In genomic region chr16:67158637-67159600, GRCh38 we compare ENCODE assay signal across 8 cellular contexts. TPM values are rescaled to one million over a fixed set of nuclear protein-coding genes. Genes with fewer than 3 reads are reported as not detected.
DNase-seq lines count a peak whose midpoint lies in the region; ATAC-seq, FAIRE-seq and TF ChIP-seq lines count a peak whose summit lies in the region.

No MANE protein-coding gene starts in this region.

- WGBS in thymus = 11% methylated on average over 34 of the region's 34 CpGs

- no peak overlapping the region for H3K27ac ChIP-seq in neural cell (ENCODE audit: low read length)
- H3K27ac ChIP-seq in thymus (ENCODE audit: low read depth) = peak overlapping the region; percentile 86

- no peak for TF ChIP-seq RAD21 in Ishikawa (IDR thresholded peaks at IDR 0.05; ENCODE audit: low read depth)
- no peak for TF ChIP-seq RAD21 in neural cell (conservative IDR thresholded peaks at IDR 0.05)

- no peak for FAIRE-seq in RCC 7860 (lab: Jason Lieb, UNC)

- peak; percentile 65 for DNase-seq in Calu3
- peak; percentile 77 for DNase-seq in activated CD4-positive, alpha-beta T cell treated with anti-CD3 and anti-CD28 coated beads, Interleukin-2, amount 50 U/mL, for 1 hour
- DNase-seq in RCC 7860 (ENCODE audit: low spot score) = no peak

- H2AFZ ChIP-seq in neural cell (ENCODE audit: low read depth, low read length) = no peak overlapping the region

- H3K4me3 Mint-ChIP-seq in Calu3 (ENCODE audit: low read depth, unreplicated experiment) = peak overlapping the region; percentile 84

- TF ChIP-seq EP300 in Ishikawa (IDR thresholded peaks at IDR 0.05; ENCODE audit: borderline replicate concordance) (no peak), neural cell (conservative IDR thresholded peaks at IDR 0.05; ENCODE audit: poor library complexity, severe bottlenecking) (no peak)

- intact Hi-C loops in Calu3 (cut with micrococcal nuclease; ENCODE audit: unreplicated experiment) = loop anchor here (10.0 kb wide), 1 partner anchor 144 kb away; no protein-coding TSS in a partner anchor

- no peak overlapping the region for H3K4me2 ChIP-seq in neural cell (ENCODE audit: low read length)

- H4K20me1 ChIP-seq in neural cell (ENCODE audit: insufficient read depth) = no peaks in the 10 kb centered on the region

- H3K9me3 Mint-ChIP-seq in Calu3 (ENCODE audit: low read depth, unreplicated experiment) = no peaks in the 10 kb centered on the region

- TF ChIP-seq CTCF in Calu3 (IDR thresholded peaks at IDR 0.05; ENCODE audit: unreplicated experiment) (no peak), neural cell (IDR thresholded peaks at IDR 0.05; ENCODE audit: poor library complexity, severe bottlenecking) (no peak)

- H3K4me3 ChIP-seq in endocrine pancreas (ENCODE audit: control insufficient read depth, insufficient read depth, low read length) = no peak overlapping the region
- H3K4me3 ChIP-seq in neural cell (ENCODE audit: low read length) = peak overlapping the region; percentile 66
- peak overlapping the region; percentile 61 for H3K4me3 ChIP-seq in thymus (ENCODE audit: low read length)

- CTCF ChIA-PET in Calu3 (lab: Charles Lee) = interaction anchor here (0.6 to 2.3 kb wide), 4 partner anchors 41 to 332 kb away, joined by 3 to 7 read pairs (median 4); no protein-coding TSS in a partner anchor

- H3K27me3 ChIP-seq in endocrine pancreas (ENCODE audit: control insufficient read depth, insufficient read depth, low read length) = no peaks in the 10 kb centered on the region
- H3K27me3 ChIP-seq in neural cell (ENCODE audit: insufficient read depth, low read depth, low read length) = peaks cover 100% of the 10 kb centered on the region
- H3K27me3 ChIP-seq in thymus (ENCODE audit: control insufficient read depth, insufficient read depth) = peaks cover 54% of the 10 kb centered on the region

- H3K4me1 Mint-ChIP-seq in Calu3 (ENCODE audit: low read depth, unreplicated experiment) = peaks cover 29% of the 10 kb centered on the region

- H3F3A ChIP-seq in neural cell (ENCODE audit: insufficient read depth, low read length, poor library complexity, severe bottlenecking) = no peaks in the 10 kb centered on the region

- ATAC-seq in GM21381 (IDR thresholded peaks at IDR 0.05; ENCODE audit: unreplicated experiment) = peak; percentile 43

- no peaks in the 10 kb centered on the region for H3K27me3 Mint-ChIP-seq in Calu3 (ENCODE audit: unreplicated experiment)

- no TSS peak for BruUV-seq in Calu3 (replicated peaks; lab: Mats Ljungman, UMichigan)

- no peaks in the 10 kb centered on the region for H3K79me2 ChIP-seq in neural cell (replicated peaks; ENCODE audit: insufficient read depth, low read length)

- H3K36me3 Mint-ChIP-seq in Calu3 (ENCODE audit: insufficient read depth, unreplicated experiment) = peaks cover 50% of the 10 kb centered on the region

- no peaks in the 10 kb centered on the region for H3K9me2 ChIP-seq in neural cell (ENCODE audit: insufficient read depth, low read length)

- H3K36me3 ChIP-seq in endocrine pancreas (ENCODE audit: control insufficient read depth, insufficient read depth, low read length) = no peaks in the 10 kb centered on the region
- H3K36me3 ChIP-seq in neural cell (ENCODE audit: insufficient read depth, low read length) = no peaks in the 10 kb centered on the region
- peaks cover 3% of the 10 kb centered on the region for H3K36me3 ChIP-seq in thymus (ENCODE audit: control insufficient read depth, insufficient read depth)

- H3K9me3 ChIP-seq in endocrine pancreas (ENCODE audit: control insufficient read depth, low read length) = no peaks in the 10 kb centered on the region
- H3K9me3 ChIP-seq in neural cell (ENCODE audit: low read length) = no peaks in the 10 kb centered on the region
- no peaks in the 10 kb centered on the region for H3K9me3 ChIP-seq in thymus (ENCODE audit: control insufficient read depth)

- peak overlapping the region; percentile 58 for H3K27ac Mint-ChIP-seq in Calu3 (ENCODE audit: unreplicated experiment)

- H3K9ac ChIP-seq in endocrine pancreas (ENCODE audit: control insufficient read depth, insufficient read depth, low read length) (peak overlapping the region; percentile 71), neural cell (ENCODE audit: low read length) (no peak overlapping the region)

- H3K4me1 ChIP-seq in endocrine pancreas (ENCODE audit: control insufficient read depth, insufficient read depth, low read length) (no peaks in the 10 kb centered on the region), thymus (ENCODE audit: control insufficient read depth, insufficient read depth, low read length) (peaks cover 23% of the 10 kb centered on the region)

TF ChIP-seq in Ishikawa, 13 proteins besides CTCF, POLR2A, EP300 and RAD21 (continues in another document):
- TF ChIP-seq CEBPB (IDR thresholded peaks at IDR 0.05) (no peak), FOXM1 (IDR thresholded peaks at IDR 0.05; ENCODE audit: borderline replicate concordance, low read depth) (no peak), ZBTB7A (IDR thresholded peaks at IDR 0.05; ENCODE audit: low read depth) (0 out of 2 replicates have a peak, but pooled peaks have one; percentile 38), USF1 (IDR thresholded peaks at IDR 0.05) (no peak)

TF ChIP-seq in neural cell, 6 proteins besides CTCF, POLR2A, EP300 and RAD21:
- no peak for TF ChIP-seq TAF1 (IDR thresholded peaks at IDR 0.05; ENCODE audit: low read depth)
- no peak for TF ChIP-seq EZH2 (IDR thresholded peaks at IDR 0.05; ENCODE audit: borderline replicate concordance, insufficient read depth, low read length, poor library complexity, severe bottlenecking)
- no peak for TF ChIP-seq MXI1 (conservative IDR thresholded peaks at IDR 0.05; ENCODE audit: poor library complexity, severe bottlenecking)
- TF ChIP-seq SMC3 (conservative IDR thresholded peaks at IDR 0.05; ENCODE audit: poor library complexity) = no peak
- no peak for TF ChIP-seq REST (IDR thresholded peaks at IDR 0.05; ENCODE audit: borderline replicate concordance)
- TF ChIP-seq POLR2AphosphoS5 (IDR thresholded peaks at IDR 0.05) = no peak

RNA-seq across cellular contexts. Expression of gene TRADD, which starts 0.8 kb away (rescaled TPM):
- 34.9 and 42.7 TPM in 2 replicates for total RNA-seq in Calu3 (2022)
- 0.96 TPM in 1 of 2 replicates, not detected in the other for polyA plus RNA-seq in neural cell
- not detected in 2 replicates for polyA minus RNA-seq in neural cell
- polyA plus RNA-seq in thymus = 33.9 TPM

RNA-seq across cellular contexts. Expression of gene FBXL8, which starts 0.8 kb away (rescaled TPM):
- 32.0 and 36.6 TPM in 2 replicates for total RNA-seq in Calu3 (2022)
- polyA plus RNA-seq in neural cell (1.2 and 2.8 TPM in 2 replicates), thymus (12.0 TPM)
- polyA minus RNA-seq in neural cell = not detected in 2 replicates

RNA-seq across cellular contexts. Expression of gene HSF4, which starts 5.6 kb away (rescaled TPM):
- 57.1 and 60.7 TPM in 2 replicates for total RNA-seq in Calu3 (2022)
- polyA plus RNA-seq in neural cell (12.7 and 27.9 TPM in 2 replicates), thymus (50.8 TPM)
- polyA minus RNA-seq in neural cell = 3.9 and 8.5 TPM in 2 replicates

RNA-seq across cellular contexts. Expression of gene B3GNT9, which starts 8.1 kb away (rescaled TPM):
- total RNA-seq in Calu3 (2022) = 6.8 and 8.0 TPM in 2 replicates
- polyA plus RNA-seq in neural cell = not detected in 2 replicates
- polyA minus RNA-seq in neural cell = 0.24 TPM in 1 of 2 replicates, not detected in the other
- 3.2 TPM for polyA plus RNA-seq in thymus

RNA-seq across cellular contexts. Expression of gene NOL3, which starts 11.4 kb away (rescaled TPM):
- total RNA-seq in Calu3 (2022) = 33.5 and 35.7 TPM in 2 replicates
- 8.4 and 17.0 TPM in 2 replicates for polyA plus RNA-seq in neural cell
- 1.2 and 1.5 TPM in 2 replicates for polyA minus RNA-seq in neural cell
- 28.2 TPM for polyA plus RNA-seq in thymus

Comparison
In these comparisons a context has a peak if more than half of its experiments do, and no peak if none do; other contexts are left out.
1. RNA of gene TRADD, which starts 0.8 kb away (polyA plus RNA-seq): 33.9 TPM in thymus (single experiment); 0.96 TPM in neural cell; every median in the first group is over 10 times any median in the second.